23 cellular contexts compared by ENCODE assay signal in genomic region chr9:111258209-111258877, GRCh38.
"Had no signal": no experiment of that assay in that cellular context is flagged by ENCODE, and none has a peak within 500 bp of the region (broad histone marks: within the 10 kb centered on the region; RNA-seq: fewer than 3 reads in every experiment).

No MANE protein-coding gene starts in this region.

- ATAC-seq: esophagus mucosa; foreskin keratinocyte; gastroesophageal sphincter; heart left ventricle; left ventricle myocardium superior; lower lobe of right lung; natural killer cell; sciatic nerve; stimulated activated naive B cell treated with anti-CD40 and anti-IgM and Interleukin-4, amounts not matched to agents 10 μg/mL and 1 μg/mL and 100 μg/mL, for 72 hours; upper lobe of right lung had no signal

- H3K9ac ChIP-seq: parathyroid adenoma had no signal

- H3K36me3 ChIP-seq: colonic mucosa, gastroesophageal sphincter, heart left ventricle, lower lobe of right lung, neutrophil, spleen, thoracic aorta, transverse colon, upper lobe of right lung, vagina had no signal

- H2AFZ ChIP-seq: parathyroid adenoma had no signal

- DNase-seq: colonic mucosa; effector CD8-positive, alpha-beta T cell; endodermal cell; foreskin keratinocyte; heart left ventricle; hippocampal formation; islet precursor cell; kidney glomerular epithelial cell; left ventricle myocardium superior; lower lobe of right lung; natural killer cell; spleen; stimulated activated naive B cell treated with anti-CD40 and anti-IgM and Interleukin-4, amounts not matched to agents 10 μg/mL and 1 μg/mL and 100 μg/mL, for 72 hours; transverse colon; upper lobe of right lung had no signal

- H3K9me3 ChIP-seq: colonic mucosa, gastroesophageal sphincter, heart left ventricle, lower lobe of right lung, neutrophil, spleen, thoracic aorta, transverse colon, upper lobe of right lung, vagina had no signal

- H3K4me1 ChIP-seq: colonic mucosa, foreskin keratinocyte, gastroesophageal sphincter, lower lobe of right lung, parathyroid adenoma, spleen, transverse colon, upper lobe of right lung, vagina had no signal

- H3K27me3 ChIP-seq: colonic mucosa, gastroesophageal sphincter, heart left ventricle, neutrophil, spleen, transverse colon, upper lobe of right lung, vagina had no signal

- H3K27ac ChIP-seq: colonic mucosa, epithelial cell of prostate, foreskin keratinocyte, gastroesophageal sphincter, heart left ventricle, lower lobe of right lung, neutrophil, parathyroid adenoma, spleen, thoracic aorta, transverse colon, upper lobe of right lung, vagina had no signal

- H3K4me3 ChIP-seq: colonic mucosa, gastroesophageal sphincter, heart left ventricle, lower lobe of right lung, spleen, thoracic aorta, transverse colon, upper lobe of right lung, vagina had no signal
